ENCODE assay signal across 9 cellular contexts in the genomic region with DNA sequence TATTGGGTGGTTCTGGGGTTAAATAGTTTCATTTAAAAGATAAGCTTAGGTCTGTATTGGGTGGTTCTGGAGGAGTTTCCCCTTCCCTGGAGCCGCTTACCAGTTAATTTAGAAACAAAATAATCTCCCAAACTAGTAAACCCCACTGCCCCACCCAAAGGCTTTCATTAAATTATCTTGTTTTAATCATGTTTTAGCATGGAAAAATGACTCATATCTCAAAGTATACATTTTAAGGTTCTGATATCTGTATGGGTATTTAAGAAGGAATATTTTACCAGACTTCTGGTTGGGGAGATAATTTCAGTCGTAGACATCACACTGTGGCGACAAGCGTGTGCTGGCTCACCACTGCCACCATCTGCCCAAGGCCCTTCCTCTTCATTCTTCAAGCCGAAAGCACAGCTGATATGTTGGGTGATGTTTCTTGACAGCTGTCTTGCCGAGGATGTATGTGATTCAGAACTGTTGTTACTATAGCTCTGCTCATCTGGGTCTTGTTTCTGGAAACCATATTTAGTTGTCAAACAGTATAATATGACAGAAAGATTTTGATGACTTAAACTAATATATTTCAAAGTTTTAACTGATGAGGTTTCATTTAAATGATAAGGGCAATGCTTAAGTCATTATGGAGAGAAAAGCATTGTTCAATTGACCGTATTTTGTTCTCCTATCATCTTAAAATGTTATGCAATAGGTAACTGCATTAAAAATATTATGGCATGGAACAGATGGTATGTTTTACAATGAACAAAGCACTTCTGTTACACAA. TPM values are rescaled to one million over a fixed set of nuclear protein-coding genes. Genes with fewer than 3 reads are reported as not detected.
A peak's percentile ranks its signal among the peaks of the same experiment; 100 is the strongest.
DNase-seq lines count a peak whose midpoint lies in the region; ATAC-seq and TF ChIP-seq lines count a peak whose summit lies in the region.
"Had no signal": no experiment of that assay in that cellular context is flagged by ENCODE, and none has a peak within 500 bp of the region (broad histone marks: within the 10 kb centered on the region; RNA-seq: fewer than 3 reads in every experiment).

No MANE protein-coding gene starts in this region.

- ATAC-seq in HG03095 (IDR thresholded peaks at IDR 0.05; ENCODE audit: unreplicated experiment) (no peak), GM19397 (IDR thresholded peaks at IDR 0.05; ENCODE audit: unreplicated experiment) (no peak)

- H3K9me3 ChIP-seq in neural progenitor cell (ENCODE audit: low read depth): no peaks in the 10 kb centered on the region
- H3K9me3 ChIP-seq in colonic mucosa: no peaks in the 10 kb centered on the region

- no peak overlapping the region for H3K4me3 Mint-ChIP-seq in chondrocyte (ENCODE audit: unreplicated experiment)
- no peak overlapping the region for H3K4me3 Mint-ChIP-seq in neural progenitor cell

- H3K27me3 ChIP-seq in KMS-11 (ENCODE audit: insufficient read depth, low read depth): no peaks in the 10 kb centered on the region; the same call in 1 of the 2 replicates
- peaks cover 50% of the 10 kb centered on the region for H3K27me3 ChIP-seq in neural progenitor cell
- peaks cover 10% of the 10 kb centered on the region for H3K27me3 ChIP-seq in colonic mucosa

- H3K4me2 ChIP-seq in KMS-11 (0 out of 2 replicates have a peak overlapping the region, but pooled peaks have one; percentile 20), neural progenitor cell (no peak overlapping the region)

- H3K27me3 Mint-ChIP-seq in chondrocyte (ENCODE audit: low read depth) (peaks cover 47% of the 10 kb centered on the region), neural progenitor cell (ENCODE audit: insufficient read depth, low read depth) (peaks cover 36% of the 10 kb centered on the region)

- in situ Hi-C loops in G401 (cut with HindIII; ENCODE audit: low sequenced_read_pairs): no loop called here

- intact Hi-C loops in colonic mucosa (cut with DNase I): no loop called here

- H3K9ac ChIP-seq in KMS-11: no peak overlapping the region
- H3K9ac ChIP-seq in neural progenitor cell: no peak overlapping the region
- no peak overlapping the region for H3K9ac ChIP-seq in colonic mucosa (ENCODE audit: low read depth in 2 of 2, low read length in 2 of 2)

- H3K36me3 Mint-ChIP-seq in chondrocyte (ENCODE audit: low read depth) (no peaks in the 10 kb centered on the region), neural progenitor cell (no peaks in the 10 kb centered on the region)

- H3K9me3 Mint-ChIP-seq in chondrocyte (ENCODE audit: low read depth) (no peaks in the 10 kb centered on the region), neural progenitor cell (peaks cover 2% of the 10 kb centered on the region)

- TF ChIP-seq CTCF in KMS-11 (conservative IDR thresholded peaks at IDR 0.05; ENCODE audit: low read depth, low read length) (peak; percentile 80), chondrocyte (IDR thresholded peaks at IDR 0.05) (peak; percentile 67), neural progenitor cell (IDR thresholded peaks at IDR 0.05) (peak; percentile 68), colonic mucosa (IDR thresholded peaks at IDR 0.05) (no peak)

- H3K27ac Mint-ChIP-seq in chondrocyte (ENCODE audit: unreplicated experiment): no peak overlapping the region
- no peak overlapping the region for H3K27ac Mint-ChIP-seq in neural progenitor cell

- no peaks in the 10 kb centered on the region for H3F3A ChIP-seq in neural progenitor cell (ENCODE audit: low read depth)

- H3K79me2 ChIP-seq in KMS-11 (ENCODE audit: insufficient read depth, low read depth) (no peaks in the 10 kb centered on the region), neural progenitor cell (ENCODE audit: low read depth) (no peaks in the 10 kb centered on the region)

- peaks cover 15% of the 10 kb centered on the region for H3K4me1 ChIP-seq in KMS-11 (ENCODE audit: low read depth, poor library complexity, severe bottlenecking)
- H3K4me1 ChIP-seq in neural progenitor cell: peaks cover 4% of the 10 kb centered on the region
- no peaks in the 10 kb centered on the region for H3K4me1 ChIP-seq in colonic mucosa

- H3K4me3 ChIP-seq in KMS-11 (IDR thresholded peaks at IDR 0.05; ENCODE audit: insufficient read depth, low read depth, low read length) (no peak overlapping the region), neural progenitor cell (no peak overlapping the region), colonic mucosa (no peak overlapping the region)

- H3K36me3 ChIP-seq in KMS-11 (ENCODE audit: insufficient read depth): no peaks in the 10 kb centered on the region
- H3K36me3 ChIP-seq in neural progenitor cell: no peaks in the 10 kb centered on the region
- H3K36me3 ChIP-seq in colonic mucosa: no peaks in the 10 kb centered on the region

- H4K20me1 ChIP-seq in KMS-11 (ENCODE audit: insufficient read depth) (no peaks in the 10 kb centered on the region), neural progenitor cell (ENCODE audit: low read depth) (peaks cover 5% of the 10 kb centered on the region)

- H3K4me1 Mint-ChIP-seq in chondrocyte (ENCODE audit: low read depth): peaks cover 6% of the 10 kb centered on the region
- peaks cover 13% of the 10 kb centered on the region for H3K4me1 Mint-ChIP-seq in neural progenitor cell

- H3K27ac ChIP-seq in KMS-11 (no peak overlapping the region), neural progenitor cell (no peak overlapping the region), colonic mucosa (no peak overlapping the region)

- H2AFZ ChIP-seq in KMS-11 (ENCODE audit: low read depth) (peak overlapping the region; percentile 14; the same call in 1 of the 2 replicates), neural progenitor cell (replicated peaks) (no peak overlapping the region)

- peak; percentile 79 for DNase-seq in G401 (ENCODE audit: low spot score)
- peak; percentile 41 for DNase-seq in SK-N-DZ (ENCODE audit: low spot score)
- DNase-seq in chondrocyte (ENCODE audit: low spot score): no peak
- peak; percentile 71 for DNase-seq in neural progenitor cell (ENCODE audit: low spot score)
- no peak for DNase-seq in colonic mucosa

RNA-seq across cellular contexts. Expression of gene FIGLA, which starts 5.1 kb away (rescaled TPM):
- total RNA-seq in G401 (2014; rRNA removed; shearing (Covaris generic)): not detected in 2 replicates
- not detected in 2 replicates for polyA plus RNA-seq in SK-N-DZ (2014; cell fraction: cytosol; rRNA removed)
- not detected in 2 replicates for polyA plus RNA-seq in SK-N-DZ (2014; cell fraction: nucleus; rRNA removed)
- total RNA-seq in chondrocyte: not detected in 3 replicates
- not detected in 2 replicates for total RNA-seq in neural progenitor cell (ENCODE audit: low replicate concordance)
- not detected for total RNA-seq in colonic mucosa
- total RNA-seq: T-helper 2 cell treated with Interferon-gamma antibody and Interleukin-4, amounts not matched to agents 100 ng/mL and 5 ng/mL, for 36 hours had no signal

RNA-seq across cellular contexts. Expression of gene ADD2, which starts 17.3 kb away (rescaled TPM):
- total RNA-seq in G401 (2014; rRNA removed; shearing (Covaris generic)): 0.61 TPM in 1 of 2 replicates, not detected in the other
- 27.8 and 29.3 TPM in 2 replicates for polyA plus RNA-seq in SK-N-DZ (2014; cell fraction: cytosol; rRNA removed)
- 19.0 and 32.6 TPM in 2 replicates for polyA plus RNA-seq in SK-N-DZ (2014; cell fraction: nucleus; rRNA removed)
- total RNA-seq in chondrocyte: 0.15 to 0.23 TPM in 2 of 3 replicates, not detected in the other
- total RNA-seq in neural progenitor cell (ENCODE audit: low replicate concordance): 45.3 and 63.3 TPM in 2 replicates
- total RNA-seq in colonic mucosa: 1 to 10 TPM in 1 of 2 donors, under 1 TPM in 1; 0.79 to 1.1 TPM

RNA-seq across cellular contexts. Expression of gene CLEC4F, which starts 35.1 kb away (rescaled TPM):
- total RNA-seq in G401 (2014; rRNA removed; shearing (Covaris generic)): 0.17 and 0.18 TPM in 2 replicates
- polyA plus RNA-seq in SK-N-DZ (2014; cell fraction: cytosol; rRNA removed): 3.1 and 3.9 TPM in 2 replicates
- polyA plus RNA-seq in SK-N-DZ (2014; cell fraction: nucleus; rRNA removed): 19.4 and 38.4 TPM in 2 replicates
- total RNA-seq in chondrocyte (not detected in 3 replicates), neural progenitor cell (ENCODE audit: low replicate concordance) (not detected in 2 replicates), colonic mucosa (under 1 TPM in 1 of 2 donors, not detected in 1; 0.12 TPM)
- total RNA-seq: T-helper 2 cell treated with Interferon-gamma antibody and Interleukin-4, amounts not matched to agents 100 ng/mL and 5 ng/mL, for 36 hours had no signal

RNA-seq across cellular contexts. Expression of gene CD207, which starts 50.3 kb away (rescaled TPM):
- total RNA-seq in G401 (2014; rRNA removed; shearing (Covaris generic)): 0.10 and 0.37 TPM in 2 replicates
- 1.5 and 2.0 TPM in 2 replicates for polyA plus RNA-seq in SK-N-DZ (2014; cell fraction: cytosol; rRNA removed)
- 4.7 and 5.3 TPM in 2 replicates for polyA plus RNA-seq in SK-N-DZ (2014; cell fraction: nucleus; rRNA removed)
- total RNA-seq in chondrocyte (not detected in 3 replicates), neural progenitor cell (ENCODE audit: low replicate concordance) (not detected in 2 replicates), colonic mucosa (under 1 TPM in 1 of 2 donors, not detected in 1; 0.21 TPM)
- total RNA-seq: T-helper 2 cell treated with Interferon-gamma antibody and Interleukin-4, amounts not matched to agents 100 ng/mL and 5 ng/mL, for 36 hours had no signal

Comparison
In these comparisons a context has a peak if more than half of its experiments do, and no peak if none do; other contexts are left out.
1. DNase-seq: peak in G401 (single experiment), SK-N-DZ (single experiment) and neural progenitor cell (single experiment); none in chondrocyte (single experiment) and colonic mucosa (single experiment).
2. RNA of gene ADD2, which starts 17.3 kb away (total RNA-seq): 45.3 to 63.3 TPM in neural progenitor cell; 0.79 to 1.1 TPM in colonic mucosa, 0.61 TPM in G401 and 0.15 to 0.23 TPM in chondrocyte; every median in the first group is over 10 times any median in the second.